In genomic region chr16:56673916-56674315, GRCh38 we compare ENCODE assay signal across 1 cellular context.
TF ChIP-seq lines count a peak whose summit lies in the region.

No MANE protein-coding gene starts in this region.

TF ChIP-seq in GM23338, 12 proteins besides CTCF, POLR2A, EP300 and RAD21 (continued from another document):
- TF ChIP-seq ZNF462 (CRISPR knock-in tag; IDR thresholded peaks at IDR 0.05), result no peak
- no peak for TF ChIP-seq NANOG (IDR thresholded peaks at IDR 0.05; ENCODE audit: borderline replicate concordance)
- no peak for TF ChIP-seq REST (IDR thresholded peaks at IDR 0.05; ENCODE audit: unreplicated experiment)
TF ChIP-seq in GM23338: peak in this region for 0.
